In genomic region chr9:130736834-130737233, GRCh38 we compare ENCODE assay signal across 24 cellular contexts.
"Had no signal": no experiment of that assay in that cellular context is flagged by ENCODE, and none has a peak within 500 bp of the region (broad histone marks: within the 10 kb centered on the region; RNA-seq: fewer than 3 reads in every experiment).

No MANE protein-coding gene starts in this region.

- H3K9me3 ChIP-seq: esophagus muscularis mucosa, gastroesophageal sphincter, heart left ventricle, lower lobe of right lung, mucosa of descending colon had no signal

- DNase-seq: dermis blood vessel endothelial cell; dorsolateral prefrontal cortex; effector CD4-positive, alpha-beta T cell; effector memory CD4-positive, alpha-beta T cell; foreskin keratinocyte; heart left ventricle; hypothalamus; immature natural killer cell; islet precursor cell; kidney; kidney glomerular epithelial cell; left colon; left ventricle myocardium superior; lower lobe of right lung; mesenchymal stem cell; mucosa of descending colon; naive B cell; naive thymus-derived CD8-positive, alpha-beta T cell had no signal

- H3K9me3 Mint-ChIP-seq: immature natural killer cell, mesothelial cell of epicardium, naive B cell had no signal

- H3K27me3 ChIP-seq: dorsolateral prefrontal cortex, esophagus muscularis mucosa, foreskin keratinocyte, gastroesophageal sphincter, heart left ventricle, hepatocyte had no signal

- H3K4me1 ChIP-seq: foreskin keratinocyte had no signal

- ATAC-seq: foreskin keratinocyte; gastroesophageal sphincter; heart left ventricle; left colon; left lobe of liver; left ventricle myocardium superior; lower lobe of right lung; mucosa of descending colon; naive thymus-derived CD8-positive, alpha-beta T cell had no signal

- H3K4me3 ChIP-seq: coronary artery, dorsolateral prefrontal cortex, esophagus muscularis mucosa, gastroesophageal sphincter, heart left ventricle, hepatocyte, lower lobe of right lung, mucosa of descending colon had no signal

- H3K27ac Mint-ChIP-seq: immature natural killer cell; mesothelial cell of epicardium; naive B cell; naive thymus-derived CD8-positive, alpha-beta T cell had no signal

- H2AFZ ChIP-seq: hepatocyte had no signal

- H3K27ac ChIP-seq: coronary artery, dorsolateral prefrontal cortex, esophagus muscularis mucosa, foreskin keratinocyte, gastroesophageal sphincter, heart left ventricle, hepatocyte, lower lobe of right lung had no signal

- H3K36me3 Mint-ChIP-seq: immature natural killer cell, mesothelial cell of epicardium, naive B cell had no signal

- H3K27me3 Mint-ChIP-seq: naive B cell; naive thymus-derived CD8-positive, alpha-beta T cell had no signal

- H3K36me3 ChIP-seq: esophagus muscularis mucosa, gastroesophageal sphincter, heart left ventricle, lower lobe of right lung had no signal

- H3K4me2 ChIP-seq: hepatocyte had no signal

- H3K4me3 Mint-ChIP-seq: immature natural killer cell; mesothelial cell of epicardium; naive thymus-derived CD8-positive, alpha-beta T cell had no signal
